Comparison of ENCODE assay signal across 10 cellular contexts in genomic region chr13:27868639-27869435, GRCh38. TPM values are rescaled to one million over a fixed set of nuclear protein-coding genes. Genes with fewer than 3 reads are reported as not detected.
DNase-seq lines count a peak whose midpoint lies in the region; ATAC-seq, FAIRE-seq and TF ChIP-seq lines count a peak whose summit lies in the region.
"Had no signal": no experiment of that assay in that cellular context is flagged by ENCODE, and none has a peak within 500 bp of the region (broad histone marks: within the 10 kb centered on the region; RNA-seq: fewer than 3 reads in every experiment).

No MANE protein-coding gene starts in this region.

- H3K9me2 ChIP-seq in PC-3 (replicated peaks; ENCODE audit: low read length), result no peaks in the 10 kb centered on the region

- DNase-seq in heart left ventricle, result no peak
- no peak for DNase-seq in right atrium auricular region (ENCODE audit: low spot score)
- DNase-seq in PC-3, result peak; percentile 42
- peak; percentile 32 for DNase-seq in fibroblast of the aortic adventitia (ENCODE audit: low read depth)
- peak; percentile 5 for DNase-seq in urothelium cell line (ENCODE audit: low spot score)
- no peak for DNase-seq in globus pallidus (ENCODE audit: low spot score)
- no peak for DNase-seq in NCI-H146 (lab: John Stamatoyannopoulos, UW)

- H3K9me3 ChIP-seq in heart left ventricle (no peaks in the 10 kb centered on the region), right atrium auricular region (no peaks in the 10 kb centered on the region), PC-3 (ENCODE audit: low read length) (no peaks in the 10 kb centered on the region)

- BruUV-seq in PC-3 (replicated peaks; lab: Mats Ljungman, UMichigan), result no TSS peak

- H3K4me1 ChIP-seq in heart left ventricle, result no peaks in the 10 kb centered on the region
- H3K4me1 ChIP-seq in right atrium auricular region, result no peaks in the 10 kb centered on the region
- H3K4me1 ChIP-seq in PC-3 (ENCODE audit: insufficient read depth, low read length), result no peaks in the 10 kb centered on the region

- 32 to 43% (median 37%) methylated on average over 9 of the region's 9 CpGs for WGBS in heart left ventricle, 4 donors

- H3K9ac ChIP-seq in PC-3 (ENCODE audit: low read length), result no peak overlapping the region

- intact Hi-C loops in heart left ventricle (cut with DNase I), result no loop called here
- intact Hi-C loops in PC-3 (cut with micrococcal nuclease), result loop anchor here (1.0 kb wide), 2 partner anchors 84 to 115 kb away; no protein-coding TSS in a partner anchor

- POLR2A ChIA-PET in PC-3 (lab: Charles Lee; ENCODE audit: unreplicated experiment), result no interaction called here

- peak overlapping the region; percentile 47; the same call in 1 of the 2 replicates for H2AFZ ChIP-seq in PC-3 (ENCODE audit: low read length)

- H3F3A ChIP-seq in PC-3 (ENCODE audit: low read length, unreplicated experiment), result no peaks in the 10 kb centered on the region

- ATAC-seq in heart left ventricle, result no peak
- ATAC-seq in PC-3, result no peak
- no peak for ATAC-seq in GM18907 (IDR thresholded peaks at IDR 0.05; ENCODE audit: unreplicated experiment)

- no peaks in the 10 kb centered on the region for H4K20me1 ChIP-seq in PC-3 (ENCODE audit: low read length)

- FAIRE-seq in urothelium cell line (lab: Jason Lieb, UNC), result no peak

- TF ChIP-seq CTCF in heart left ventricle (IDR thresholded peaks at IDR 0.05) (peak in 9 of 12 donors; percentile 9 to 49 (median 35)), right atrium auricular region (IDR thresholded peaks at IDR 0.05) (peak in 1 of 2 donors; percentile 53), PC-3 (conservative IDR thresholded peaks at IDR 0.05; ENCODE audit: low read depth, low read length) (peak; percentile 74), fibroblast of the aortic adventitia (IDR thresholded peaks at IDR 0.05; ENCODE audit: insufficient read depth, low read length) (peak; percentile 59)

- 0 out of 2 replicates have a peak overlapping the region, but pooled peaks have one; percentile 25 for H3K4me2 ChIP-seq in PC-3 (ENCODE audit: low read length)

- H3K4me3 ChIP-seq in heart left ventricle (no peak overlapping the region), right atrium auricular region (no peak overlapping the region), PC-3 (ENCODE audit: low read length) (no peak overlapping the region), fibroblast of the aortic adventitia (ENCODE audit: low read depth, low read length) (no peak overlapping the region)

- H3K36me3 ChIP-seq in heart left ventricle (no peaks in the 10 kb centered on the region), right atrium auricular region (no peaks in the 10 kb centered on the region), PC-3 (ENCODE audit: low read depth, low read length) (no peaks in the 10 kb centered on the region)

- H3K27ac ChIP-seq in heart left ventricle (no peak overlapping the region), right atrium auricular region (no peak overlapping the region), PC-3 (ENCODE audit: low read length) (no peak overlapping the region)

- peaks cover 0 to 50% (median 5%) of the 10 kb centered on the region in 9 donors for H3K27me3 ChIP-seq in heart left ventricle
- H3K27me3 ChIP-seq in right atrium auricular region, result no peaks in the 10 kb centered on the region
- H3K27me3 ChIP-seq in PC-3 (ENCODE audit: low read length), result peaks cover 39% of the 10 kb centered on the region

- CTCF ChIA-PET in PC-3 (lab: Charles Lee), result interaction anchor here (0.5 to 1.4 kb wide), 5 partner anchors 12 to 116 kb away, joined by 3 to 11 read pairs (median 4); no protein-coding TSS in a partner anchor

- H3K79me2 ChIP-seq in PC-3 (ENCODE audit: low read length), result no peaks in the 10 kb centered on the region

- no peak for TF ChIP-seq POLR2A in heart left ventricle (IDR thresholded peaks at IDR 0.05)

RNA-seq across cellular contexts. Expression of gene PDX1, which starts 51.0 kb away (rescaled TPM):
- total RNA-seq in heart left ventricle (not detected), right atrium auricular region (not detected), PC-3 (2014; rRNA removed) (0.17 TPM in 1 of 2 replicates, not detected in the other), fibroblast of the aortic adventitia (ENCODE audit: low replicate concordance) (not detected in 2 replicates)
- not detected for polyA plus RNA-seq in heart left ventricle
- total RNA-seq: skeletal muscle tissue had no signal
- polyA plus RNA-seq: esophagus had no signal

Comparison
In these comparisons a context has a peak if more than half of its experiments do, and no peak if none do; other contexts are left out.
1. DNase-seq: peak in PC-3 (single experiment), fibroblast of the aortic adventitia (single experiment) and urothelium cell line (single experiment); none in heart left ventricle (0 of 5), right atrium auricular region (single experiment), globus pallidus (single experiment) and NCI-H146 (single experiment).